ENCODE assay signal across 1 cellular context in the genomic region with DNA sequence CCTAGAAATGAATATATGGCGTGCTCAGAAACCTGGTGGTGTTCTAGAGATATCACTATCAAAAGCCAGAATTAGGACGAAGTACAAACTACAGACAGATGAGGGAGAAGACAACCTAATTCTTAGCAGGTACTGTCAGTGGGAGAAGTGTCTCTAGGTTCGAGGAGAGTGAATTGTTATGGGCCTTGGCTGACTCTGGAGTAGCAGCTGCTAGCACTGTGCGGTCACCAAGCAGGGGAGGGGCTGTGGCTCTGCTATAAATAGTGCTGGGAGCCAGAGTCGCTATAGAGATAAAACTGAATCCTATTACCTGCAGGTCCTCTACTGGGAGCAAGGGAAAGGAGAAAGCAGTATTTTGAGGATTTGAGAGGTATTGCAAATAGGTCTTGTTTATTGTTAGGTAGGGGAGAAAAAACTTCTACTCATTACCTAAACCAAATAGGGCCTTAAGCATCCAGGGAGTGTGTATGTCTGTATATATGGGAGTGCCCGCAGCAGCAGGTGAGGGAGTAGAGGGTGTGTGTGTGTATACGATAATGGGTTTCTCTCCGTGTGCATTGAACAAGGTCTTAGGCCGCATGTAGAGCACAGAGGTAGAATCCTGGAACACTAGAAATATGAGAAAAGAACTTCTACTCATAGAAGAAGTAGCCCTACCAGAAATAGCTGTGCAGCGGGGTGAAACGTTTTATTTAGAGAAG.
TF ChIP-seq lines count a peak whose summit lies in the region.

No MANE protein-coding gene starts in this region.

TF ChIP-seq in GM23338, 12 proteins besides CTCF, POLR2A, EP300 and RAD21 (continued from another document):
- no peak for TF ChIP-seq ZNF462 (CRISPR knock-in tag; IDR thresholded peaks at IDR 0.05)
- no peak for TF ChIP-seq ZNF114 (CRISPR knock-in tag; IDR thresholded peaks at IDR 0.05)
- no peak for TF ChIP-seq EZH2 (IDR thresholded peaks at IDR 0.05; ENCODE audit: low read depth, unreplicated experiment)
TF ChIP-seq in GM23338: peak in this region for 0.
